Comparison of ENCODE assay signal across 6 cellular contexts in genomic region chr5:118552731-118553360, GRCh38.
"Had no signal": no experiment of that assay in that cellular context is flagged by ENCODE, and none has a peak within 500 bp of the region (broad histone marks: within the 10 kb centered on the region; RNA-seq: fewer than 3 reads in every experiment).

No MANE protein-coding gene starts in this region.

- H3K9me3 Mint-ChIP-seq: GM23338 had no signal

- H3K4me3 ChIP-seq: GM23338, HAP-1, K562 had no signal

- DNase-seq: H7 had no signal

- H3K4me2 ChIP-seq: GM23338 had no signal

- H3K9me3 ChIP-seq: HAP-1 had no signal

- H3K4me3 Mint-ChIP-seq: GM23338, HFFc6 had no signal

- H3K27ac Mint-ChIP-seq: GM23338, HFFc6 had no signal

- H3K36me3 ChIP-seq: HAP-1 had no signal

- ATAC-seq: GM23338, HCT116, K562 had no signal

- H2AFZ ChIP-seq: GM23338 had no signal
